8 cellular contexts compared by ENCODE assay signal in genomic region chr21:42818328-42818749, GRCh38.
A peak's percentile ranks its signal among the peaks of the same experiment; 100 is the strongest.
DNase-seq lines count a peak whose midpoint lies in the region; ATAC-seq and TF ChIP-seq lines count a peak whose summit lies in the region.

No MANE protein-coding gene starts in this region.

- ATAC-seq in HG03139 (IDR thresholded peaks at IDR 0.05; ENCODE audit: unreplicated experiment): no peak
- no peak for ATAC-seq in GM21529 (IDR thresholded peaks at IDR 0.05; ENCODE audit: unreplicated experiment)

- no peak overlapping the region for H3K4me3 Mint-ChIP-seq in endothelial cell (ENCODE audit: unreplicated experiment)

- H3K4me3 ChIP-seq in suprapubic skin: no peak overlapping the region

- DNase-seq in G401 (ENCODE audit: low spot score): peak; percentile 58
- DNase-seq in NCI-H345 treated with DMSO at 0.1 percent for 48 hours (lab: John Stamatoyannopoulos, UW; ENCODE audit: unreplicated experiment): peak; percentile 48
- DNase-seq in activated CD8-positive, alpha-beta memory T cell treated with anti-CD3 and anti-CD28 coated beads for 1 hour (ENCODE audit: extremely low read depth in 1 of 2, low read depth in 1 of 2): peak; percentile 24 to 41
- DNase-seq in endothelial cell (ENCODE audit: low spot score): peak; percentile 61
- peak; percentile 28 for DNase-seq in myocyte (ENCODE audit: low read depth)
- peak in 1 of 2 donors; percentile 68 for DNase-seq in suprapubic skin (ENCODE audit: low spot score in 2 of 2)

- no peaks in the 10 kb centered on the region for H3K9me3 ChIP-seq in suprapubic skin

- no peak overlapping the region for H3K27ac ChIP-seq in suprapubic skin

- peaks cover 4% of the 10 kb centered on the region for H3K27me3 Mint-ChIP-seq in endothelial cell (ENCODE audit: unreplicated experiment)

- no peaks in the 10 kb centered on the region for H3K27me3 ChIP-seq in suprapubic skin

- TF ChIP-seq POLR2A in suprapubic skin (IDR thresholded peaks at IDR 0.05): no peak

- H3K9me3 Mint-ChIP-seq in endothelial cell (ENCODE audit: unreplicated experiment): no peaks in the 10 kb centered on the region

- H3K4me1 Mint-ChIP-seq in endothelial cell (ENCODE audit: unreplicated experiment): peaks cover under 1% of the 10 kb centered on the region

- WGBS in suprapubic skin: 40% methylated on average over 2 of the region's 2 CpGs

- H3K36me3 Mint-ChIP-seq in endothelial cell (ENCODE audit: low read depth, unreplicated experiment): peaks cover 4% of the 10 kb centered on the region

- in situ Hi-C loops in G401 (cut with HindIII; ENCODE audit: low sequenced_read_pairs): loop anchor here (10.0 kb wide), 1 partner anchor 224 kb away; no protein-coding TSS in a partner anchor

- TF ChIP-seq CTCF in endothelial cell (IDR thresholded peaks at IDR 0.05; ENCODE audit: unreplicated experiment) (peak; percentile 71), suprapubic skin (IDR thresholded peaks at IDR 0.05) (peak; percentile 44 to 85)

- no peak for TF ChIP-seq EP300 in suprapubic skin (IDR thresholded peaks at IDR 0.05)

- H3K27ac Mint-ChIP-seq in endothelial cell (ENCODE audit: unreplicated experiment): no peak overlapping the region

- no peaks in the 10 kb centered on the region for H3K4me1 ChIP-seq in suprapubic skin

- no peaks in the 10 kb centered on the region for H3K36me3 ChIP-seq in suprapubic skin
